Comparison of ENCODE assay signal across 17 cellular contexts in genomic region chr10:126455766-126456425, GRCh38.
DNase-seq lines count a peak whose midpoint lies in the region; ATAC-seq and TF ChIP-seq lines count a peak whose summit lies in the region.
"Had no signal": no experiment of that assay in that cellular context is flagged by ENCODE, and none has a peak within 500 bp of the region (broad histone marks: within the 10 kb centered on the region; RNA-seq: fewer than 3 reads in every experiment).

No MANE protein-coding gene starts in this region.

- no peak overlapping the region for H3K27ac Mint-ChIP-seq in activated T-cell treated with anti-CD3 and anti-CD28 coated beads, Interleukin-2, amount 50 U/mL, for 72 hours
- no peak overlapping the region for H3K27ac Mint-ChIP-seq in naive thymus-derived CD4-positive, alpha-beta T cell
- H3K27ac Mint-ChIP-seq: H9 had no signal

- H2BK5ac ChIP-seq in mesenchymal stem cell (ENCODE audit: low read depth, low read length, poor library complexity, severe bottlenecking) = no peak overlapping the region

- POLR2A ChIA-PET in naive thymus-derived CD4-positive, alpha-beta T cell (lab: Charles Lee) = no interaction called here

- H3K36me3 ChIP-seq in mammary epithelial cell (ENCODE audit: insufficient read depth, low read length) (no peaks in the 10 kb centered on the region), breast epithelium (no peaks in the 10 kb centered on the region), mesenchymal stem cell (ENCODE audit: control insufficient read depth in 1 of 2, insufficient read depth in 2 of 2, low read depth in 1 of 2, low read length in 2 of 2) (no peaks in the 10 kb centered on the region)
- H3K36me3 ChIP-seq in naive thymus-derived CD4-positive, alpha-beta T cell (ENCODE audit: control insufficient read depth in 2 of 3, insufficient read depth in 3 of 3, low read length in 3 of 3) = no peaks in the 10 kb centered on the region
- H3K36me3 ChIP-seq: BLaER1 had no signal

- 20% methylated on average over 11 of the region's 11 CpGs for WGBS in mammary epithelial cell (ENCODE audit: low coverage, missing lambda C conversion rate)
- 55% methylated on average over 3 of the region's 11 CpGs for WGBS in mesenchymal stem cell

- H3K4me1 Mint-ChIP-seq in activated T-cell treated with anti-CD3 and anti-CD28 coated beads, Interleukin-2, amount 50 U/mL, for 72 hours (ENCODE audit: low read depth) = no peaks in the 10 kb centered on the region
- no peaks in the 10 kb centered on the region for H3K4me1 Mint-ChIP-seq in naive thymus-derived CD4-positive, alpha-beta T cell
- H3K4me1 Mint-ChIP-seq: H9 had no signal

- H3K36me3 Mint-ChIP-seq in activated T-cell treated with anti-CD3 and anti-CD28 coated beads, Interleukin-2, amount 50 U/mL, for 72 hours (ENCODE audit: insufficient read depth in 2 of 2) = no peaks in the 10 kb centered on the region
- H3K36me3 Mint-ChIP-seq in naive thymus-derived CD4-positive, alpha-beta T cell = no peaks in the 10 kb centered on the region
- H3K36me3 Mint-ChIP-seq: CD8-positive, alpha-beta memory T cell had no signal

- no peaks in the 10 kb centered on the region for H3K27me3 ChIP-seq in mammary epithelial cell (ENCODE audit: insufficient read depth, low read length)
- no peaks in the 10 kb centered on the region for H3K27me3 ChIP-seq in breast epithelium
- H3K27me3 ChIP-seq in mesenchymal stem cell (ENCODE audit: control insufficient read depth in 1 of 2, insufficient read depth in 1 of 2, low read length in 2 of 2) = no peaks in the 10 kb centered on the region
- H3K27me3 ChIP-seq in naive thymus-derived CD4-positive, alpha-beta T cell (ENCODE audit: control insufficient read depth in 2 of 2, insufficient read depth in 2 of 2, low read length in 2 of 2) = no peaks in the 10 kb centered on the region
- H3K27me3 ChIP-seq: BLaER1 had no signal

- intact Hi-C loops in mammary epithelial cell (cut with micrococcal nuclease) = no loop called here
- intact Hi-C loops in breast epithelium (cut with DNase I; ENCODE audit: low total_unique reads) = no loop called here
- intact Hi-C loops in naive thymus-derived CD4-positive, alpha-beta T cell (cut with micrococcal nuclease) = no loop called here

- no peak for TF ChIP-seq POLR2A in breast epithelium (IDR thresholded peaks at IDR 0.05)

- in situ Hi-C loops in mammary epithelial cell (cut with MboI; ENCODE audit: low sequenced_read_pairs in 2 of 2) = no loop called here

- no peaks in the 10 kb centered on the region for H3K79me1 ChIP-seq in mesenchymal stem cell (replicated peaks; ENCODE audit: low read length, poor library complexity, severe bottlenecking)

- no peak overlapping the region for H3K14ac ChIP-seq in mesenchymal stem cell (ENCODE audit: low read length in 2 of 2)

- no peak overlapping the region for H2AK5ac ChIP-seq in mesenchymal stem cell (ENCODE audit: low read length, severe bottlenecking)

- H3K9ac ChIP-seq in mammary epithelial cell (ENCODE audit: insufficient read depth, low read length) = no peak overlapping the region
- peak overlapping the region; percentile 14 for H3K9ac ChIP-seq in mesenchymal stem cell (ENCODE audit: low read length)
- H3K9ac ChIP-seq: BLaER1 had no signal

- H3K27ac ChIP-seq in mammary epithelial cell (ENCODE audit: insufficient read depth, low read depth, low read length) (no peak overlapping the region), breast epithelium (no peak overlapping the region), mesenchymal stem cell (ENCODE audit: low read length, poor library complexity, severe bottlenecking) (no peak overlapping the region)
- no peak overlapping the region for H3K27ac ChIP-seq in naive thymus-derived CD4-positive, alpha-beta T cell (ENCODE audit: low read depth, low read length)
- H3K27ac ChIP-seq: 22Rv1, BLaER1, HL-60 had no signal

- peak overlapping the region in 1 of 2 experiments; percentile 21 for H3K4ac ChIP-seq in mesenchymal stem cell (ENCODE audit: low read depth in 1 of 2, low read length in 2 of 2)

- no peak for ATAC-seq in HG03521 (IDR thresholded peaks at IDR 0.05; ENCODE audit: unreplicated experiment)
- ATAC-seq in activated T-cell treated with anti-CD3 and anti-CD28 coated beads, Interleukin-2, amount 50 U/mL, for 72 hours (replicated peaks in 1 of 2) = no peak
- no peak for ATAC-seq in naive thymus-derived CD4-positive, alpha-beta T cell

- no peaks in the 10 kb centered on the region for H3K79me2 ChIP-seq in mammary epithelial cell (ENCODE audit: insufficient read depth, low read length)

- H2AFZ ChIP-seq in mammary epithelial cell (ENCODE audit: low read depth, low read length) (peak overlapping the region; percentile 19), mesenchymal stem cell (ENCODE audit: low read depth, low read length) (no peak overlapping the region)

- H3K4me3 ChIP-seq in mammary epithelial cell (replicated peaks in 1 of 3; ENCODE audit: insufficient read depth in 1 of 3, low read depth in 2 of 3, low read length in 3 of 3) (no peak overlapping the region), breast epithelium (no peak overlapping the region), fibroblast of the aortic adventitia (ENCODE audit: low read depth, low read length) (no peak overlapping the region), mesenchymal stem cell (ENCODE audit: insufficient read depth in 1 of 2, low read depth in 1 of 2, low read length in 2 of 2) (no peak overlapping the region)
- no peak overlapping the region for H3K4me3 ChIP-seq in naive thymus-derived CD4-positive, alpha-beta T cell (ENCODE audit: low read length)
- H3K4me3 ChIP-seq: BLaER1 had no signal

- no peak overlapping the region for H3K23ac ChIP-seq in mesenchymal stem cell (ENCODE audit: low read length in 2 of 2)

- H3K9me3 ChIP-seq in mammary epithelial cell (replicated peaks; ENCODE audit: insufficient read depth, low read length) (no peaks in the 10 kb centered on the region), breast epithelium (no peaks in the 10 kb centered on the region), mesenchymal stem cell (ENCODE audit: control insufficient read depth, low read length) (no peaks in the 10 kb centered on the region)
- H3K9me3 ChIP-seq in naive thymus-derived CD4-positive, alpha-beta T cell (ENCODE audit: control insufficient read depth in 2 of 3, low read length in 3 of 3) = no peaks in the 10 kb centered on the region
- H3K9me3 ChIP-seq: BLaER1, Caco-2 had no signal

- H3K18ac ChIP-seq in mesenchymal stem cell (ENCODE audit: low read depth in 1 of 2, low read length in 2 of 2) = peak overlapping the region in 1 of 2 experiments; percentile 37

- CTCF ChIA-PET in mammary epithelial cell (lab: Charles Lee; ENCODE audit: low non-redundant PET) = no interaction called here
- CTCF ChIA-PET in naive thymus-derived CD4-positive, alpha-beta T cell (lab: Charles Lee) = no interaction called here

- peak overlapping the region; percentile 45 for H4K8ac ChIP-seq in mesenchymal stem cell (ENCODE audit: low read length)

- H4K20me1 ChIP-seq in mammary epithelial cell (ENCODE audit: insufficient read depth, low read length) = no peaks in the 10 kb centered on the region
- H4K20me1 ChIP-seq: BLaER1 had no signal

- H2BK15ac ChIP-seq in mesenchymal stem cell (ENCODE audit: low read depth, poor library complexity, severe bottlenecking) = no peak overlapping the region

- peaks cover 16% of the 10 kb centered on the region for H3K4me1 ChIP-seq in mammary epithelial cell (ENCODE audit: insufficient read depth, low read length)
- H3K4me1 ChIP-seq in breast epithelium = no peaks in the 10 kb centered on the region
- H3K4me1 ChIP-seq in mesenchymal stem cell (ENCODE audit: control insufficient read depth, insufficient read depth, low read depth, low read length) = peaks cover 17% of the 10 kb centered on the region
- H3K4me1 ChIP-seq in naive thymus-derived CD4-positive, alpha-beta T cell (ENCODE audit: control insufficient read depth in 2 of 2, insufficient read depth in 2 of 2, low read length in 2 of 2) = no peaks in the 10 kb centered on the region
- H3K4me1 ChIP-seq: BLaER1, Caco-2 had no signal

- H2BK12ac ChIP-seq in mesenchymal stem cell (ENCODE audit: low read length in 2 of 2) = peak overlapping the region in 1 of 2 experiments; percentile 82

- H3K9me3 Mint-ChIP-seq in activated T-cell treated with anti-CD3 and anti-CD28 coated beads, Interleukin-2, amount 50 U/mL, for 72 hours = peaks cover 0 to 1% of the 10 kb centered on the region in 2 donors
- peaks cover 0 to 3% (median 0%) of the 10 kb centered on the region in 11 donors for H3K9me3 Mint-ChIP-seq in naive thymus-derived CD4-positive, alpha-beta T cell
- H3K9me3 Mint-ChIP-seq: H9 had no signal

- dilution Hi-C loops in mammary epithelial cell (cut with HindIII; ENCODE audit: low sequenced_read_pairs) = no loop called here

- no peak overlapping the region for H4K91ac ChIP-seq in mesenchymal stem cell (ENCODE audit: low read length)

- no peaks in the 10 kb centered on the region for H3K27me3 Mint-ChIP-seq in activated T-cell treated with anti-CD3 and anti-CD28 coated beads, Interleukin-2, amount 50 U/mL, for 72 hours (ENCODE audit: low read depth)
- peaks cover 0 to 2% (median 0%) of the 10 kb centered on the region in 5 donors for H3K27me3 Mint-ChIP-seq in naive thymus-derived CD4-positive, alpha-beta T cell
- H3K27me3 Mint-ChIP-seq: CD8-positive, alpha-beta memory T cell had no signal

- no peak for DNase-seq in mammary epithelial cell
- no peak for DNase-seq in breast epithelium (ENCODE audit: low spot score in 2 of 2)
- peak; percentile 16 for DNase-seq in fibroblast of the aortic adventitia (ENCODE audit: low read depth)
- DNase-seq in mesenchymal stem cell = no peak
- no peak for DNase-seq in GF-D8 (lab: John Stamatoyannopoulos, UW)
- DNase-seq in activated T-cell treated with anti-CD3 and anti-CD28 coated beads, Interleukin-2, amount 50 U/mL, for 72 hours = no peak
- DNase-seq in naive thymus-derived CD4-positive, alpha-beta T cell = no peak
- DNase-seq: AML-193; Caco-2; CD8-positive, alpha-beta memory T cell; DND-41; GOT3; H9 had no signal

- H3K4me3 Mint-ChIP-seq in activated T-cell treated with anti-CD3 and anti-CD28 coated beads, Interleukin-2, amount 50 U/mL, for 72 hours = no peak overlapping the region
- no peak overlapping the region for H3K4me3 Mint-ChIP-seq in naive thymus-derived CD4-positive, alpha-beta T cell
- H3K4me3 Mint-ChIP-seq: H9 had no signal

- H2BK120ac ChIP-seq in mesenchymal stem cell (ENCODE audit: low read depth, low read length) = no peak overlapping the region

- TF ChIP-seq CTCF in mammary epithelial cell (conservative IDR thresholded peaks at IDR 0.05 in 1 of 2, IDR thresholded peaks at IDR 0.05 in 1 of 2; ENCODE audit: extremely low read depth in 1 of 2, insufficient read depth in 1 of 2, low read depth in 1 of 2, low read length in 2 of 2) (no peak), breast epithelium (IDR thresholded peaks at IDR 0.05) (no peak), fibroblast of the aortic adventitia (IDR thresholded peaks at IDR 0.05; ENCODE audit: insufficient read depth, low read length) (no peak)

- H3K4me2 ChIP-seq in mammary epithelial cell (ENCODE audit: insufficient read depth, low read depth, low read length) (no peak overlapping the region), mesenchymal stem cell (ENCODE audit: low read length, poor library complexity, severe bottlenecking) (no peak overlapping the region)
- H3K4me2 ChIP-seq: BLaER1 had no signal

- no TSS peak for BruUV-seq in mammary epithelial cell (replicated peaks; lab: Mats Ljungman, UMichigan)
